Comparison of ENCODE assay signal across 1 cellular context in the genomic region with DNA sequence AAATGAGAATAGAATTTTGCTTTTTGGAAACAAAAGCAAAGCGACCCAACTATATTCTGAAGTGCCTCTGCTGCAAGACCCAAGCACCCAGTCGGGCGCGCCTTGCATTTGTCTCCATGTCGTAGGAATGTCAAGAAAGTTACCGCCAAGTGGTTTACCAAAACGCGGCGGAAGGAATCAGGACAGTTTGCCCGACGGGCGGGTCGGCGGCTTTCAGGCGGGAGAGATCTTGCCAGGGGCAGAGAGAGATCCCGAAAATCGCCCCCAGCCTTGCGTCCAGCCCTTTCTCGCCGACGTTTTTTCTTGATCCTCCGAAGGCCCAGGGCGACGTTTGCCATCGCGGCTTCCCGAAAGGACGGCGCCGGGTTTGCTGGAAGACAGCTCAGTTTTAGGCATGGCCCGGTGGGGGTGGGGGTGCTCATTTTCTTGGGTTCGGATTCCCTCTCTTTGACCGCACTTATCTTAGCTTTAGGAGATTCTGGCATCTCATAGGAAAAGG.
TF ChIP-seq lines count a peak whose summit lies in the region.

No MANE protein-coding gene starts in this region.

TF ChIP-seq in K562, 482 proteins besides CTCF, POLR2A, EP300 and RAD21 (continued from another document and continues in another):
- TF ChIP-seq, protein P1, sequence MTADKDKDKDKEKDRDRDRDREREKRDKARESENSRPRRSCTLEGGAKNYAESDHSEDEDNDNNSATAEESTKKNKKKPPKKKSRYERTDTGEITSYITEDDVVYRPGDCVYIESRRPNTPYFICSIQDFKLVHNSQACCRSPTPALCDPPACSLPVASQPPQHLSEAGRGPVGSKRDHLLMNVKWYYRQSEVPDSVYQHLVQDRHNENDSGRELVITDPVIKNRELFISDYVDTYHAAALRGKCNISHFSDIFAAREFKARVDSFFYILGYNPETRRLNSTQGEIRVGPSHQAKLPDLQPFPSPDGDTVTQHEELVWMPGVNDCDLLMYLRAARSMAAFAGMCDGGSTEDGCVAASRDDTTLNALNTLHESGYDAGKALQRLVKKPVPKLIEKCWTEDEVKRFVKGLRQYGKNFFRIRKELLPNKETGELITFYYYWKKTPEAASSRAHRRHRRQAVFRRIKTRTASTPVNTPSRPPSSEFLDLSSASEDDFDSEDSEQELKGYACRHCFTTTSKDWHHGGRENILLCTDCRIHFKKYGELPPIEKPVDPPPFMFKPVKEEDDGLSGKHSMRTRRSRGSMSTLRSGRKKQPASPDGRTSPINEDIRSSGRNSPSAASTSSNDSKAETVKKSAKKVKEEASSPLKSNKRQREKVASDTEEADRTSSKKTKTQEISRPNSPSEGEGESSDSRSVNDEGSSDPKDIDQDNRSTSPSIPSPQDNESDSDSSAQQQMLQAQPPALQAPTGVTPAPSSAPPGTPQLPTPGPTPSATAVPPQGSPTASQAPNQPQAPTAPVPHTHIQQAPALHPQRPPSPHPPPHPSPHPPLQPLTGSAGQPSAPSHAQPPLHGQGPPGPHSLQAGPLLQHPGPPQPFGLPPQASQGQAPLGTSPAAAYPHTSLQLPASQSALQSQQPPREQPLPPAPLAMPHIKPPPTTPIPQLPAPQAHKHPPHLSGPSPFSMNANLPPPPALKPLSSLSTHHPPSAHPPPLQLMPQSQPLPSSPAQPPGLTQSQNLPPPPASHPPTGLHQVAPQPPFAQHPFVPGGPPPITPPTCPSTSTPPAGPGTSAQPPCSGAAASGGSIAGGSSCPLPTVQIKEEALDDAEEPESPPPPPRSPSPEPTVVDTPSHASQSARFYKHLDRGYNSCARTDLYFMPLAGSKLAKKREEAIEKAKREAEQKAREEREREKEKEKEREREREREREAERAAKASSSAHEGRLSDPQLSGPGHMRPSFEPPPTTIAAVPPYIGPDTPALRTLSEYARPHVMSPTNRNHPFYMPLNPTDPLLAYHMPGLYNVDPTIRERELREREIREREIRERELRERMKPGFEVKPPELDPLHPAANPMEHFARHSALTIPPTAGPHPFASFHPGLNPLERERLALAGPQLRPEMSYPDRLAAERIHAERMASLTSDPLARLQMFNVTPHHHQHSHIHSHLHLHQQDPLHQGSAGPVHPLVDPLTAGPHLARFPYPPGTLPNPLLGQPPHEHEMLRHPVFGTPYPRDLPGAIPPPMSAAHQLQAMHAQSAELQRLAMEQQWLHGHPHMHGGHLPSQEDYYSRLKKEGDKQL (CRISPR knock-in tag; IDR thresholded peaks at IDR 0.05; ENCODE audit: borderline replicate concordance): no peak; the same call in 1 of the 2 replicates
- TF ChIP-seq NUFIP1 (IDR thresholded peaks at IDR 0.05; ENCODE audit: partially characterized antibody) (no peak), CBFA2T2 (conservative IDR thresholded peaks at IDR 0.05) (no peak), PPARD (CRISPR knock-in tag; IDR thresholded peaks at IDR 0.05) (no peak), POLR2G (IDR thresholded peaks at IDR 0.05; ENCODE audit: low read depth, low read length) (peak; percentile 82), ZEB2 (IDR thresholded peaks at IDR 0.05) (no peak), ZKSCAN8 (CRISPR knock-in tag; IDR thresholded peaks at IDR 0.05) (no peak), POLR2H (tag; IDR thresholded peaks at IDR 0.05; ENCODE audit: low read depth) (no peak), GTF2A2 (tag; IDR thresholded peaks at IDR 0.05) (0 out of 2 replicates have a peak, but pooled peaks have one; percentile 33), KAT2B (IDR thresholded peaks at IDR 0.05; ENCODE audit: low read depth, low read length) (no peak), FOXM1 (IDR thresholded peaks at IDR 0.05; ENCODE audit: low read depth) (peak; percentile 32; the same call in 1 of the 2 replicates), FOXM1 (CRISPR knock-in tag; IDR thresholded peaks at IDR 0.05; ENCODE audit: low read depth) (no peak), SOX6 (IDR thresholded peaks at IDR 0.05) (peak; percentile 47), YY1 (IDR thresholded peaks at IDR 0.05; ENCODE audit: borderline replicate concordance in 1 of 3, control insufficient read depth in 1 of 3, extremely low read depth in 1 of 3, insufficient read depth in 3 of 3, insufficient read length in 1 of 3, insufficient replicate concordance in 2 of 3, low read depth in 1 of 3, low read length in 2 of 3) (peak in 2 of 3 experiments; percentile 20 to 53), SRSF7 (optimal IDR thresholded peaks at IDR 0.05; ENCODE audit: low read depth, low read length) (no peak), OTX1 (CRISPR knock-in tag; IDR thresholded peaks at IDR 0.05) (peak; percentile 67; the same call in 1 of the 2 replicates), ZFX (CRISPR knock-in tag; IDR thresholded peaks at IDR 0.05) (peak; percentile 50), ZNF143 (CRISPR knock-in tag; IDR thresholded peaks at IDR 0.05) (no peak), CBX5 (IDR thresholded peaks at IDR 0.05; ENCODE audit: borderline replicate concordance, low read depth) (0 out of 2 replicates have a peak, but pooled peaks have one; percentile 28), ZFP36 (IDR thresholded peaks at IDR 0.05; ENCODE audit: low read depth, low read length, partially characterized antibody) (no peak), GABPB1 (CRISPR knock-in tag; IDR thresholded peaks at IDR 0.05) (peak; percentile 26; the same call in 1 of the 2 replicates), LCOR (CRISPR knock-in tag; IDR thresholded peaks at IDR 0.05) (peak; percentile 47; the same call in 1 of the 2 replicates), ZNF431 (CRISPR knock-in tag; IDR thresholded peaks at IDR 0.05) (no peak), CBX2 (IDR thresholded peaks at IDR 0.05; ENCODE audit: insufficient read depth, low read length, poor library complexity, severe bottlenecking) (no peak), SMAD1 (IDR thresholded peaks at IDR 0.05; ENCODE audit: low read depth, low read length, partially characterized antibody) (no peak)
- TF ChIP-seq, protein P2, sequence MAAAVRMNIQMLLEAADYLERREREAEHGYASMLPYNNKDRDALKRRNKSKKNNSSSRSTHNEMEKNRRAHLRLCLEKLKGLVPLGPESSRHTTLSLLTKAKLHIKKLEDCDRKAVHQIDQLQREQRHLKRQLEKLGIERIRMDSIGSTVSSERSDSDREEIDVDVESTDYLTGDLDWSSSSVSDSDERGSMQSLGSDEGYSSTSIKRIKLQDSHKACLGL (CRISPR knock-in tag; IDR thresholded peaks at IDR 0.05; ENCODE audit: borderline replicate concordance, poor library complexity, severe bottlenecking): no peak
- TF ChIP-seq, protein P3, sequence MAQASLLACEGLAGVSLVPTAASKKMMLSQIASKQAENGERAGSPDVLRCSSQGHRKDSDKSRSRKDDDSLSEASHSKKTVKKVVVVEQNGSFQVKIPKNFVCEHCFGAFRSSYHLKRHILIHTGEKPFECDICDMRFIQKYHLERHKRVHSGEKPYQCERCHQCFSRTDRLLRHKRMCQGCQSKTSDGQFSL (CRISPR knock-in tag; IDR thresholded peaks at IDR 0.05): no peak
- TF ChIP-seq, protein P3 (tag; IDR thresholded peaks at IDR 0.05): no peak
- TF ChIP-seq, protein P4, sequence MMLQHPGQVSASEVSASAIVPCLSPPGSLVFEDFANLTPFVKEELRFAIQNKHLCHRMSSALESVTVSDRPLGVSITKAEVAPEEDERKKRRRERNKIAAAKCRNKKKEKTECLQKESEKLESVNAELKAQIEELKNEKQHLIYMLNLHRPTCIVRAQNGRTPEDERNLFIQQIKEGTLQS (IDR thresholded peaks at IDR 0.05): no peak
- TF ChIP-seq, protein P4 (CRISPR knock-in tag; conservative IDR thresholded peaks at IDR 0.05): no peak
- TF ChIP-seq, protein P5, sequence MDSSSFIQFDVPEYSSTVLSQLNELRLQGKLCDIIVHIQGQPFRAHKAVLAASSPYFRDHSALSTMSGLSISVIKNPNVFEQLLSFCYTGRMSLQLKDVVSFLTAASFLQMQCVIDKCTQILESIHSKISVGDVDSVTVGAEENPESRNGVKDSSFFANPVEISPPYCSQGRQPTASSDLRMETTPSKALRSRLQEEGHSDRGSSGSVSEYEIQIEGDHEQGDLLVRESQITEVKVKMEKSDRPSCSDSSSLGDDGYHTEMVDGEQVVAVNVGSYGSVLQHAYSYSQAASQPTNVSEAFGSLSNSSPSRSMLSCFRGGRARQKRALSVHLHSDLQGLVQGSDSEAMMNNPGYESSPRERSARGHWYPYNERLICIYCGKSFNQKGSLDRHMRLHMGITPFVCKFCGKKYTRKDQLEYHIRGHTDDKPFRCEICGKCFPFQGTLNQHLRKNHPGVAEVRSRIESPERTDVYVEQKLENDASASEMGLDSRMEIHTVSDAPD (CRISPR knock-in tag; IDR thresholded peaks at IDR 0.05): no peak
- TF ChIP-seq, protein P6, sequence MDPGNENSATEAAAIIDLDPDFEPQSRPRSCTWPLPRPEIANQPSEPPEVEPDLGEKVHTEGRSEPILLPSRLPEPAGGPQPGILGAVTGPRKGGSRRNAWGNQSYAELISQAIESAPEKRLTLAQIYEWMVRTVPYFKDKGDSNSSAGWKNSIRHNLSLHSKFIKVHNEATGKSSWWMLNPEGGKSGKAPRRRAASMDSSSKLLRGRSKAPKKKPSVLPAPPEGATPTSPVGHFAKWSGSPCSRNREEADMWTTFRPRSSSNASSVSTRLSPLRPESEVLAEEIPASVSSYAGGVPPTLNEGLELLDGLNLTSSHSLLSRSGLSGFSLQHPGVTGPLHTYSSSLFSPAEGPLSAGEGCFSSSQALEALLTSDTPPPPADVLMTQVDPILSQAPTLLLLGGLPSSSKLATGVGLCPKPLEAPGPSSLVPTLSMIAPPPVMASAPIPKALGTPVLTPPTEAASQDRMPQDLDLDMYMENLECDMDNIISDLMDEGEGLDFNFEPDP (CRISPR knock-in tag; IDR thresholded peaks at IDR 0.05): no peak
- TF ChIP-seq, protein P7, sequence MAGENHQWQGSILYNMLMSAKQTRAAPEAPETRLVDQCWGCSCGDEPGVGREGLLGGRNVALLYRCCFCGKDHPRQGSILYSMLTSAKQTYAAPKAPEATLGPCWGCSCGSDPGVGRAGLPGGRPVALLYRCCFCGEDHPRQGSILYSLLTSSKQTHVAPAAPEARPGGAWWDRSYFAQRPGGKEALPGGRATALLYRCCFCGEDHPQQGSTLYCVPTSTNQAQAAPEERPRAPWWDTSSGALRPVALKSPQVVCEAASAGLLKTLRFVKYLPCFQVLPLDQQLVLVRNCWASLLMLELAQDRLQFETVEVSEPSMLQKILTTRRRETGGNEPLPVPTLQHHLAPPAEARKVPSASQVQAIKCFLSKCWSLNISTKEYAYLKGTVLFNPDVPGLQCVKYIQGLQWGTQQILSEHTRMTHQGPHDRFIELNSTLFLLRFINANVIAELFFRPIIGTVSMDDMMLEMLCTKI (IDR thresholded peaks at IDR 0.05; ENCODE audit: partially characterized antibody): no peak
- TF ChIP-seq, protein P8, sequence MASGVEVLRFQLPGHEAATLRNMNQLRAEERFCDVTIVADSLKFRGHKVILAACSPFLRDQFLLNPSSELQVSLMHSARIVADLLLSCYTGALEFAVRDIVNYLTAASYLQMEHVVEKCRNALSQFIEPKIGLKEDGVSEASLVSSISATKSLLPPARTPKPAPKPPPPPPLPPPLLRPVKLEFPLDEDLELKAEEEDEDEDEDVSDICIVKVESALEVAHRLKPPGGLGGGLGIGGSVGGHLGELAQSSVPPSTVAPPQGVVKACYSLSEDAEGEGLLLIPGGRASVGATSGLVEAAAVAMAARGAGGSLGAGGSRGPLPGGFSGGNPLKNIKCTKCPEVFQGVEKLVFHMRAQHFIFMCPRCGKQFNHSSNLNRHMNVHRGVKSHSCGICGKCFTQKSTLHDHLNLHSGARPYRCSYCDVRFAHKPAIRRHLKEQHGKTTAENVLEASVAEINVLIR (CRISPR knock-in tag; IDR thresholded peaks at IDR 0.05): no peak
- TF ChIP-seq, protein P9, sequence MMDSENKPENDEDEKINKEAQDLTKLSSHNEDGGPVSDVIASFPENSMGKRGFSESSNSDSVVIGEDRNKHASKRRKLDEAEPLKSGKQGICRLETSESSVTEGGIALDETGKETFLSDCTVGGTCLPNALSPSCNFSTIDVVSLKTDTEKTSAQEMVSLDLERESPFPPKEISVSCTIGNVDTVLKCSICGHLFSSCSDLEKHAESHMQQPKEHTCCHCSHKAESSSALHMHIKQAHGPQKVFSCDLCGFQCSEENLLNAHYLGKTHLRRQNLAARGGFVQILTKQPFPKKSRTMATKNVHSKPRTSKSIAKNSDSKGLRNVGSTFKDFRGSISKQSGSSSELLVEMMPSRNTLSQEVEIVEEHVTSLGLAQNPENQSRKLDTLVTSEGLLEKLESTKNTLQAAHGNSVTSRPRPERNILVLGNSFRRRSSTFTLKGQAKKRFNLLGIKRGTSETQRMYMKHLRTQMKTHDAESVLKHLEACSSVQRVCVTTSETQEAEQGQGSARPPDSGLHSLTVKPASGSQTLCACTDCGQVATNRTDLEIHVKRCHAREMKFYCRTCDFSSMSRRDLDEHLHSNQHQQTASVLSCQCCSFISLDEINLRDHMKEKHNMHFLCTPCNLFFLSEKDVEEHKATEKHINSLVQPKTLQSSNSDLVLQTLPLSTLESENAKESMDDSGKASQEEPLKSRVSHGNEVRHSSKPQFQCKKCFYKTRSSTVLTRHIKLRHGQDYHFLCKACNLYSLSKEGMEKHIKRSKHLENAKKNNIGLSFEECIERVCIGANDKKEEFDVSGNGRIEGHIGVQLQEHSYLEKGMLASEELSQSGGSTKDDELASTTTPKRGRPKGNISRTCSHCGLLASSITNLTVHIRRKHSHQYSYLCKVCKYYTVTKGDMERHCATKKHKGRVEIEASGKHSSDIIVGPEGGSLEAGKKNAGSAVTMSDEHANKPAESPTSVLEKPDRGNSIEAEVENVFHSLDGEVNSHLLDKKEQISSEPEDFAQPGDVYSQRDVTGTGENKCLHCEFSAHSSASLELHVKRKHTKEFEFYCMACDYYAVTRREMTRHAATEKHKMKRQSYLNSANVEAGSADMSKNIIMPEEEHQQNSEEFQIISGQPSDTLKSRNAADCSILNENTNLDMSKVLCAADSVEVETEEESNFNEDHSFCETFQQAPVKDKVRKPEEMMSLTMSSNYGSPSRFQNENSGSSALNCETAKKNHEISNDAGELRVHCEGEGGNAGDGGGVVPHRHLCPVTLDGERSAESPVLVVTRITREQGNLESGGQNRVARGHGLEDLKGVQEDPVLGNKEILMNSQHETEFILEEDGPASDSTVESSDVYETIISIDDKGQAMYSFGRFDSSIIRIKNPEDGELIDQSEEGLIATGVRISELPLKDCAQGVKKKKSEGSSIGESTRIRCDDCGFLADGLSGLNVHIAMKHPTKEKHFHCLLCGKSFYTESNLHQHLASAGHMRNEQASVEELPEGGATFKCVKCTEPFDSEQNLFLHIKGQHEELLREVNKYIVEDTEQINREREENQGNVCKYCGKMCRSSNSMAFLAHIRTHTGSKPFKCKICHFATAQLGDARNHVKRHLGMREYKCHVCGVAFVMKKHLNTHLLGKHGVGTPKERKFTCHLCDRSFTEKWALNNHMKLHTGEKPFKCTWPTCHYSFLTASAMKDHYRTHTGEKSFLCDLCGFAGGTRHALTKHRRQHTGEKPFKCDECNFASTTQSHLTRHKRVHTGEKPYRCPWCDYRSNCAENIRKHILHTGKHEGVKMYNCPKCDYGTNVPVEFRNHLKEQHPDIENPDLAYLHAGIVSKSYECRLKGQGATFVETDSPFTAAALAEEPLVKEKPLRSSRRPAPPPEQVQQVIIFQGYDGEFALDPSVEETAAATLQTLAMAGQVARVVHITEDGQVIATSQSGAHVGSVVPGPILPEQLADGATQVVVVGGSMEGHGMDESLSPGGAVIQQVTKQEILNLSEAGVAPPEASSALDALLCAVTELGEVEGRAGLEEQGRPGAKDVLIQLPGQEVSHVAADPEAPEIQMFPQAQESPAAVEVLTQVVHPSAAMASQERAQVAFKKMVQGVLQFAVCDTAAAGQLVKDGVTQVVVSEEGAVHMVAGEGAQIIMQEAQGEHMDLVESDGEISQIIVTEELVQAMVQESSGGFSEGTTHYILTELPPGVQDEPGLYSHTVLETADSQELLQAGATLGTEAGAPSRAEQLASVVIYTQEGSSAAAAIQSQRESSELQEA (IDR thresholded peaks at IDR 0.05; ENCODE audit: low read depth): no peak
